1 cellular context compared by ENCODE assay signal in the genomic region with DNA sequence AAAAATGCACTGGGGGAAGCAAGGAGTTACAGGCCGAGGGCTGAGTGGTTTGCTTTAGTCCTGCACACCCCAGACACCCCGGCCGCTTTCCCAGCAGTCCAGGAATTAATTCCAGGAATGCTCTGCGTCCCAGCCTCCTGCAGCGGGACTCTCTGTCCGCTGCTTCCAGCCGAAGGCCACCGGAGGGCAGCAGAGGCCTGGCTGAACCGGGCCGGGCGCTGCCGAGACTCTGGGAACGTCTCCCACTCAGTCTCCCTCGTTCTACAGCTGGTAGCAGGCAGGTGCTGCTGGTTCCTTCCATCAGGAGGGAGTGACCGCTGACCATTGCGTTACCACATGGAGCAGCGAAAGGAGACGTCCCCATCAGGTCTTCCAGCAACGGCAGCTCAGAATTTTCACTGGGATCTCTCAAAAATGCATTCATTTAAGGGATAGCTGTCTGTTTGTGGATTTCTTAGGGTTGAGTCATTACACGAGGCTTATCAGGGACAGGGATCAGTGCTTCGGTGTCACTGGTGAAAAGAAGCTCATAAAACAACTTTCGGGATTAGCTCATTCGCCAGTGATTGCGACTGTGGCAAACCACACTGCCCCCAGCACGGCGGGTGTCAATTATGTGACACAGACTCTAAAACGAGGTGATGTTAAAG.
TF ChIP-seq lines count a peak whose summit lies in the region.

No MANE protein-coding gene starts in this region.

TF ChIP-seq in SK-N-SH, 30 proteins besides CTCF, POLR2A, EP300 and RAD21 (continued from another document):
- TF ChIP-seq RXRA (IDR thresholded peaks at IDR 0.05; ENCODE audit: borderline replicate concordance, low read depth) = peak; percentile 72; the same call in 1 of the 2 replicates
- TF ChIP-seq NRF1 (IDR thresholded peaks at IDR 0.05; ENCODE audit: low read depth, low read length) = no peak
- 0 out of 2 replicates have a peak, but pooled peaks have one; percentile 64 for TF ChIP-seq TEAD4 (IDR thresholded peaks at IDR 0.05; ENCODE audit: borderline replicate concordance, insufficient read depth)
- 0 out of 2 replicates have a peak, but pooled peaks have one; percentile 14 for TF ChIP-seq NFIC (IDR thresholded peaks at IDR 0.05; ENCODE audit: borderline replicate concordance)
- peak; percentile 92 for TF ChIP-seq SMC3 (IDR thresholded peaks at IDR 0.05; ENCODE audit: low read depth, low read length)
- 0 out of 2 replicates have a peak, but pooled peaks have one; percentile 24 for TF ChIP-seq ZBTB33 (IDR thresholded peaks at IDR 0.05; ENCODE audit: borderline replicate concordance, low read depth)
- TF ChIP-seq GABPA (IDR thresholded peaks at IDR 0.05; ENCODE audit: low read depth) = no peak
- TF ChIP-seq FOXJ3 (CRISPR knock-in tag; IDR thresholded peaks at IDR 0.05) = no peak
- TF ChIP-seq POLR2AphosphoS5 (IDR thresholded peaks at IDR 0.05; ENCODE audit: low read depth, low read length) = no peak
- TF ChIP-seq MEF2A (IDR thresholded peaks at IDR 0.05; ENCODE audit: borderline replicate concordance, low read depth) = peak; percentile 36; the same call in 1 of the 2 replicates
- TF ChIP-seq GATA2 (CRISPR knock-in tag; IDR thresholded peaks at IDR 0.05) = no peak; the same call in 1 of the 2 replicates
- peak; percentile 22; the same call in 1 of the 2 replicates for TF ChIP-seq SIN3A (IDR thresholded peaks at IDR 0.05; ENCODE audit: borderline replicate concordance, low read depth, low read length)
- TF ChIP-seq FOSL2 (IDR thresholded peaks at IDR 0.05; ENCODE audit: borderline replicate concordance, low read depth) = peak; percentile 90
- TF ChIP-seq, protein P1, sequence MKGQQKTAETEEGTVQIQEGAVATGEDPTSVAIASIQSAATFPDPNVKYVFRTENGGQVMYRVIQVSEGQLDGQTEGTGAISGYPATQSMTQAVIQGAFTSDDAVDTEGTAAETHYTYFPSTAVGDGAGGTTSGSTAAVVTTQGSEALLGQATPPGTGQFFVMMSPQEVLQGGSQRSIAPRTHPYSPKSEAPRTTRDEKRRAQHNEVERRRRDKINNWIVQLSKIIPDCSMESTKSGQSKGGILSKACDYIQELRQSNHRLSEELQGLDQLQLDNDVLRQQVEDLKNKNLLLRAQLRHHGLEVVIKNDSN (IDR thresholded peaks at IDR 0.05; ENCODE audit: borderline replicate concordance, low read depth) = no peak
- TF ChIP-seq RFX5 (IDR thresholded peaks at IDR 0.05; ENCODE audit: low read length) = no peak
- peak; percentile 76; the same call in 1 of the 2 replicates for TF ChIP-seq FOXM1 (IDR thresholded peaks at IDR 0.05; ENCODE audit: low read depth)
- TF ChIP-seq TAF1 (IDR thresholded peaks at IDR 0.05; ENCODE audit: borderline replicate concordance, low read depth, low read length) = no peak
- peak; percentile 87 for TF ChIP-seq MAX (IDR thresholded peaks at IDR 0.05; ENCODE audit: low read depth)
- no peak for TF ChIP-seq YY1 (IDR thresholded peaks at IDR 0.05; ENCODE audit: low read depth)
- TF ChIP-seq REST (IDR thresholded peaks at IDR 0.05; ENCODE audit: low read depth, low read length) = peak; percentile 48; the same call in 1 of the 2 replicates
- TF ChIP-seq MXI1 (IDR thresholded peaks at IDR 0.05; ENCODE audit: low read depth, low read length) = 0 out of 2 replicates have a peak, but pooled peaks have one; percentile 49
TF ChIP-seq in SK-N-SH: peak in this region for 16.
